In genomic region chr2:71317060-71317459, GRCh38 we compare ENCODE assay signal across 38 cellular contexts.
"Had no signal": no experiment of that assay in that cellular context is flagged by ENCODE, and none has a peak within 500 bp of the region (broad histone marks: within the 10 kb centered on the region; RNA-seq: fewer than 3 reads in every experiment).

No MANE protein-coding gene starts in this region.

- H3K36me3 Mint-ChIP-seq: activated naive CD4-positive, alpha-beta T cell treated with anti-CD3 and anti-CD28 coated beads, Interleukin-2, amount 10 ng/mL, durations not matched to agents 7 days and 5 days had no signal

- H3K27me3 ChIP-seq: ascending aorta, cardiac muscle cell, colonic mucosa had no signal

- H3K4me1 ChIP-seq: ascending aorta, colonic mucosa had no signal

- DNase-seq: activated CD4-positive, alpha-beta memory T cell treated with anti-CD3 and anti-CD28 coated beads, Interleukin-2, amount 10 ng/mL, durations not matched to agents 7 days and 5 days; activated CD4-positive, alpha-beta T cell treated with anti-CD3 and anti-CD28 coated beads for 1 hour; activated CD4-positive, alpha-beta T cell treated with anti-CD3 and anti-CD28 coated beads for 36 hours; activated CD4-positive, alpha-beta T cell treated with anti-CD3 and anti-CD28 coated beads for 48 hours; activated CD4-positive, alpha-beta T cell treated with anti-CD3 and anti-CD28 coated beads, Interleukin-2, amount 10 ng/mL, durations not matched to agents 7 days and 5 days; activated CD4-positive, alpha-beta T cell treated with anti-CD3 and anti-CD28 coated beads, Interleukin-2, amount 50 U/mL, for 48 hours; activated CD4-positive, CD25-positive, alpha-beta regulatory T cell; activated CD8-positive, alpha-beta memory T cell treated with anti-CD3 and anti-CD28 coated beads for 24 hours; activated CD8-positive, alpha-beta memory T cell treated with anti-CD3 and anti-CD28 coated beads, Interleukin-2, amount 10 ng/mL, durations not matched to agents 7 days and 5 days; activated CD8-positive, alpha-beta memory T cell treated with anti-CD3 and anti-CD28 coated beads, Interleukin-2, amount 50 U/mL, for 48 hours; activated CD8-positive, alpha-beta T cell treated with anti-CD3 and anti-CD28 coated beads, Interleukin-2, amount 10 ng/mL, durations not matched to agents 7 days and 5 days; activated effector memory CD4-positive, alpha-beta T cell treated with Interleukin-2 at 50 U/mL for 16 hours; activated gamma-delta T cell; activated naive CD4-positive, alpha-beta T cell treated with anti-CD3 and anti-CD28 coated beads, Interleukin-2, amount 10 ng/mL, durations not matched to agents 7 days and 5 days; activated naive CD4-positive, alpha-beta T cell treated with Interleukin-2 at 50 U/mL for 16 hours; activated naive CD8-positive, alpha-beta T cell treated with anti-CD3 and anti-CD28 coated beads, Interleukin-2, amount 10 ng/mL, durations not matched to agents 7 days and 5 days; activated naive CD8-positive, alpha-beta T cell treated with anti-CD3 and anti-CD28 coated beads, Interleukin-2, amount 50 U/mL, for 24 hours; activated T-cell treated with anti-CD3 and anti-CD28 coated beads, Interleukin-2, amount 50 U/mL, for 24 hours; activated T-cell treated with anti-CD3 and anti-CD28 coated beads, Interleukin-2, amount 50 U/mL, for 48 hours; amygdala; anterior cingulate cortex; caudate nucleus; cerebellar nuclear complex; colonic mucosa; T-helper 2 cell; T-helper 9 cell had no signal

- H3K4me1 Mint-ChIP-seq: activated CD4-positive, alpha-beta memory T cell treated with anti-CD3 and anti-CD28 coated beads, Interleukin-2, amount 10 ng/mL, durations not matched to agents 7 days and 5 days; activated CD4-positive, alpha-beta T cell treated with anti-CD3 and anti-CD28 coated beads for 36 hours; activated CD4-positive, alpha-beta T cell treated with anti-CD3 and anti-CD28 coated beads, Interleukin-2, amount 10 ng/mL, durations not matched to agents 7 days and 5 days; activated CD8-positive, alpha-beta memory T cell treated with anti-CD3 and anti-CD28 coated beads, Interleukin-2, amount 10 ng/mL, durations not matched to agents 7 days and 5 days; activated naive CD4-positive, alpha-beta T cell treated with anti-CD3 and anti-CD28 coated beads, Interleukin-2, amount 10 ng/mL, durations not matched to agents 7 days and 5 days; activated naive CD4-positive, alpha-beta T cell treated with anti-CD3 and anti-CD28 coated beads, Interleukin-2, amount 50 U/mL, for 24 hours; activated naive CD8-positive, alpha-beta T cell treated with anti-CD3 and anti-CD28 coated beads, Interleukin-2, amount 10 ng/mL, durations not matched to agents 7 days and 5 days; activated naive CD8-positive, alpha-beta T cell treated with anti-CD3 and anti-CD28 coated beads, Interleukin-2, amount 50 U/mL, for 24 hours; brain; central memory CD8-positive, alpha-beta T cell had no signal

- H3K27ac Mint-ChIP-seq: activated CD4-positive, alpha-beta memory T cell treated with anti-CD3 and anti-CD28 coated beads, Interleukin-2, amount 10 ng/mL, durations not matched to agents 7 days and 5 days; activated CD4-positive, alpha-beta T cell treated with anti-CD3 and anti-CD28 coated beads for 36 hours; activated CD4-positive, alpha-beta T cell treated with anti-CD3 and anti-CD28 coated beads, Interleukin-2, amount 10 ng/mL, durations not matched to agents 7 days and 5 days; activated CD8-positive, alpha-beta memory T cell treated with anti-CD3 and anti-CD28 coated beads, Interleukin-2, amount 10 ng/mL, durations not matched to agents 7 days and 5 days; activated CD8-positive, alpha-beta T cell treated with anti-CD3 and anti-CD28 coated beads, Interleukin-2, amount 10 ng/mL, durations not matched to agents 7 days and 5 days; activated naive CD4-positive, alpha-beta T cell treated with anti-CD3 and anti-CD28 coated beads, Interleukin-2, amount 10 ng/mL, durations not matched to agents 7 days and 5 days; activated naive CD4-positive, alpha-beta T cell treated with anti-CD3 and anti-CD28 coated beads, Interleukin-2, amount 50 U/mL, for 24 hours; activated naive CD8-positive, alpha-beta T cell; activated naive CD8-positive, alpha-beta T cell treated with anti-CD3 and anti-CD28 coated beads, Interleukin-2, amount 10 ng/mL, durations not matched to agents 7 days and 5 days; activated naive CD8-positive, alpha-beta T cell treated with anti-CD3 and anti-CD28 coated beads, Interleukin-2, amount 50 U/mL, for 24 hours; activated T-cell treated with anti-CD3 and anti-CD28 coated beads, Interleukin-2, amount 50 U/mL, for 24 hours; activated T-helper 2 cell treated with anti-CD3 and anti-CD28 coated beads, Interferon-gamma antibody, Interleukin-2, Interleukin-4, amounts not matched to agents 10 μg/mL and 5 μg/mL and 100 μg/mL, durations not matched to agents 14 hours and 24 hours and 36 hours; brain; T-helper 2 cell treated with Interferon-gamma antibody and Interleukin-4, amounts not matched to agents 5 μg/mL and 100 μg/mL, for 36 hours had no signal

- H3K27ac ChIP-seq: ascending aorta, cardiac muscle cell, colonic mucosa, VCaP had no signal

- H3K36me3 ChIP-seq: ascending aorta, cardiac muscle cell, colonic mucosa had no signal

- H3K9me3 ChIP-seq: colonic mucosa had no signal

- ATAC-seq: activated CD4-positive, alpha-beta T cell treated with anti-CD3 and anti-CD28 coated beads for 36 hours; activated CD4-positive, CD25-positive, alpha-beta regulatory T cell treated with anti-CD3 and anti-CD28 coated beads, Interleukin-2, amount 50 U/mL, for 24 hours; activated CD8-positive, alpha-beta memory T cell treated with anti-CD3 and anti-CD28 coated beads, Interleukin-2, amount 10 ng/mL, durations not matched to agents 7 days and 5 days; activated CD8-positive, alpha-beta T cell treated with anti-CD3 and anti-CD28 coated beads, Interleukin-2, amount 10 ng/mL, durations not matched to agents 7 days and 5 days; activated naive CD8-positive, alpha-beta T cell treated with anti-CD3 and anti-CD28 coated beads, Interleukin-2, amount 50 U/mL, for 24 hours had no signal

- FAIRE-seq: bronchial epithelial cell, TTC549 had no signal

- H3K4me3 ChIP-seq: ascending aorta, cardiac muscle cell, colonic mucosa had no signal

- H3K4me3 Mint-ChIP-seq: activated CD4-positive, alpha-beta memory T cell treated with anti-CD3 and anti-CD28 coated beads, Interleukin-2, amount 10 ng/mL, durations not matched to agents 7 days and 5 days; activated CD4-positive, alpha-beta T cell treated with anti-CD3 and anti-CD28 coated beads for 36 hours; activated CD4-positive, alpha-beta T cell treated with anti-CD3 and anti-CD28 coated beads, Interleukin-2, amount 10 ng/mL, durations not matched to agents 7 days and 5 days; activated CD8-positive, alpha-beta memory T cell treated with anti-CD3 and anti-CD28 coated beads, Interleukin-2, amount 10 ng/mL, durations not matched to agents 7 days and 5 days; activated CD8-positive, alpha-beta T cell treated with anti-CD3 and anti-CD28 coated beads, Interleukin-2, amount 10 ng/mL, durations not matched to agents 7 days and 5 days; activated naive CD4-positive, alpha-beta T cell treated with anti-CD3 and anti-CD28 coated beads, Interleukin-2, amount 10 ng/mL, durations not matched to agents 7 days and 5 days; activated naive CD4-positive, alpha-beta T cell treated with anti-CD3 and anti-CD28 coated beads, Interleukin-2, amount 50 U/mL, for 24 hours; activated naive CD8-positive, alpha-beta T cell; activated naive CD8-positive, alpha-beta T cell treated with anti-CD3 and anti-CD28 coated beads, Interleukin-2, amount 10 ng/mL, durations not matched to agents 7 days and 5 days; activated naive CD8-positive, alpha-beta T cell treated with anti-CD3 and anti-CD28 coated beads, Interleukin-2, amount 50 U/mL, for 24 hours; activated T-cell treated with anti-CD3 and anti-CD28 coated beads, Interleukin-2, amount 50 U/mL, for 24 hours; brain; central memory CD8-positive, alpha-beta T cell; T-helper 2 cell treated with Interferon-gamma antibody and Interleukin-4, amounts not matched to agents 5 μg/mL and 100 μg/mL, for 36 hours had no signal
